In genomic region chr4:9932771-9933170, GRCh38 we compare ENCODE assay signal across 32 cellular contexts.
"Had no signal": no experiment of that assay in that cellular context is flagged by ENCODE, and none has a peak within 500 bp of the region (broad histone marks: within the 10 kb centered on the region; RNA-seq: fewer than 3 reads in every experiment).

No MANE protein-coding gene starts in this region.

- H3K27me3 ChIP-seq: neutrophil, pancreas, right lobe of liver, sigmoid colon, suprapubic skin, testis, tibial artery, transverse colon, upper lobe of right lung, uterus had no signal

- DNase-seq: naive thymus-derived CD8-positive, alpha-beta T cell; nephron progenitor cell; nucleus accumbens; pancreas; psoas muscle; right cardiac atrium; right lobe of liver; sigmoid colon; spleen; stimulated activated CD4-positive, alpha-beta T cell treated with anti-CD3 and anti-CD28 coated beads, Interleukin-12 subunit alpha, Interleukin-12 subunit beta, amount 100 ng/mL, for 4 hours; stimulated activated CD4-positive, alpha-beta T cell treated with anti-CD3 and anti-CD28 coated beads, Interleukin-1b, Interleukin-23, amount 100 ng/mL, for 48 hours; stimulated activated CD4-positive, alpha-beta T cell treated with anti-CD3 and anti-CD28 coated beads, Interleukin-4, amount 100 ng/mL, for 1 hour; stimulated activated CD4-positive, alpha-beta T cell treated with anti-CD3 and anti-CD28 coated beads, Interleukin-4, amount 100 ng/mL, for 4 hours; stimulated activated CD8-positive, alpha-beta memory T cell treated with anti-CD3 and anti-CD28 coated beads, Interleukin-4, amount 100 ng/mL, for 48 hours; stimulated activated naive CD4-positive, alpha-beta T cell; stimulated activated naive CD8-positive, alpha-beta T cell treated with anti-CD3 and anti-CD28 coated beads, Interleukin-15, amount 100 ng/mL, for 72 hours; stimulated activated naive CD8-positive, alpha-beta T cell treated with anti-CD3 and anti-CD28 coated beads, Interleukin-15, Interleukin-2, amounts not matched to agents 100 U/mL and 50 U/mL, for 24 hours; substantia nigra; testis; tibial artery; transverse colon; upper lobe of right lung; uterus had no signal

- H3K4me1 ChIP-seq: pancreas, psoas muscle, right lobe of liver, sigmoid colon, spleen, suprapubic skin, testis, tibial artery, transverse colon, upper lobe of right lung, uterus had no signal

- H3K27me3 Mint-ChIP-seq: stimulated activated memory B cell treated with anti-CD40 and anti-IgM and Interleukin-4, amounts not matched to agents 10 μg/mL and 1 μg/mL and 100 μg/mL, for 72 hours had no signal

- H3K9me3 Mint-ChIP-seq: naive thymus-derived CD8-positive, alpha-beta T cell; natural killer cell treated with Interleukin-12 subunit alpha and Interleukin-12 subunit beta and Interleukin-15 and Interleukin-18, amount 100 ng/mL, for 72 hours; nephron progenitor cell; neural crest cell; stimulated activated memory B cell treated with anti-CD40 and anti-IgM and Interleukin-4, amounts not matched to agents 10 μg/mL and 1 μg/mL and 100 μg/mL, for 72 hours; stimulated activated naive CD8-positive, alpha-beta T cell treated with anti-CD3 and anti-CD28 coated beads, Interleukin-15, amount 100 ng/mL, for 72 hours; type B pancreatic cell had no signal

- H3K36me3 Mint-ChIP-seq: naive thymus-derived CD8-positive, alpha-beta T cell; natural killer cell treated with Interleukin-12 subunit alpha and Interleukin-12 subunit beta and Interleukin-15 and Interleukin-18, amount 100 ng/mL, for 72 hours; stimulated activated memory B cell treated with anti-CD40 and anti-IgM and Interleukin-4, amounts not matched to agents 10 μg/mL and 1 μg/mL and 100 μg/mL, for 72 hours; type B pancreatic cell had no signal

- H3K27ac Mint-ChIP-seq: naive thymus-derived CD8-positive, alpha-beta T cell; natural killer cell treated with Interleukin-12 subunit alpha and Interleukin-12 subunit beta and Interleukin-15 and Interleukin-18, amount 100 ng/mL, for 72 hours; nephron progenitor cell; progenitor cell of endocrine pancreas; stimulated activated memory B cell treated with anti-CD40 and anti-IgM and Interleukin-4, amounts not matched to agents 10 μg/mL and 1 μg/mL and 100 μg/mL, for 72 hours; stimulated activated naive CD8-positive, alpha-beta T cell treated with anti-CD3 and anti-CD28 coated beads, Interleukin-15, amount 100 ng/mL, for 72 hours; type B pancreatic cell had no signal

- H3K4me3 ChIP-seq: pancreas, psoas muscle, right lobe of liver, sigmoid colon, skin epidermis, smooth muscle cell, spleen, suprapubic skin, testis, tibial artery, transverse colon, upper lobe of right lung, uterus had no signal

- H3K4me3 Mint-ChIP-seq: naive thymus-derived CD8-positive, alpha-beta T cell; natural killer cell treated with Interleukin-12 subunit alpha and Interleukin-12 subunit beta and Interleukin-15 and Interleukin-18, amount 100 ng/mL, for 72 hours; nephron progenitor cell; neural crest cell; stimulated activated memory B cell treated with anti-CD40 and anti-IgM and Interleukin-4, amounts not matched to agents 10 μg/mL and 1 μg/mL and 100 μg/mL, for 72 hours; stimulated activated naive CD8-positive, alpha-beta T cell treated with anti-CD3 and anti-CD28 coated beads, Interleukin-15, amount 100 ng/mL, for 72 hours; type B pancreatic cell had no signal

- ATAC-seq: naive thymus-derived CD8-positive, alpha-beta T cell; natural killer cell treated with Interleukin-12 subunit alpha and Interleukin-12 subunit beta and Interleukin-15 and Interleukin-18, amount 100 ng/mL, for 72 hours; pancreas; psoas muscle; right cardiac atrium; right lobe of liver; stimulated activated memory B cell treated with anti-CD40 and anti-IgM and Interleukin-4, amounts not matched to agents 10 μg/mL and 1 μg/mL and 100 μg/mL, for 72 hours; stimulated activated naive CD8-positive, alpha-beta T cell treated with anti-CD3 and anti-CD28 coated beads, Interleukin-15, amount 100 ng/mL, for 72 hours; stimulated activated naive CD8-positive, alpha-beta T cell treated with anti-CD3 and anti-CD28 coated beads, Interleukin-15, Interleukin-2, amounts not matched to agents 100 U/mL and 50 U/mL, for 24 hours; upper lobe of right lung had no signal

- H3K9me3 ChIP-seq: neutrophil, pancreas, psoas muscle, right lobe of liver, sigmoid colon, spleen, suprapubic skin, testis, tibial artery, transverse colon, upper lobe of right lung, uterus had no signal

- H3K36me3 ChIP-seq: neutrophil, pancreas, right lobe of liver, sigmoid colon, spleen, suprapubic skin, tibial artery, transverse colon, upper lobe of right lung, uterus had no signal

- H3K27ac ChIP-seq: neutrophil, pancreas, psoas muscle, right lobe of liver, sigmoid colon, skin epidermis, spleen, suprapubic skin, testis, tibial artery, transverse colon, upper lobe of right lung, uterus had no signal

- FAIRE-seq: pancreas had no signal

- H3K4me1 Mint-ChIP-seq: neural crest cell; stimulated activated memory B cell treated with anti-CD40 and anti-IgM and Interleukin-4, amounts not matched to agents 10 μg/mL and 1 μg/mL and 100 μg/mL, for 72 hours had no signal
